8 cellular contexts compared by ENCODE assay signal in the genomic region with DNA sequence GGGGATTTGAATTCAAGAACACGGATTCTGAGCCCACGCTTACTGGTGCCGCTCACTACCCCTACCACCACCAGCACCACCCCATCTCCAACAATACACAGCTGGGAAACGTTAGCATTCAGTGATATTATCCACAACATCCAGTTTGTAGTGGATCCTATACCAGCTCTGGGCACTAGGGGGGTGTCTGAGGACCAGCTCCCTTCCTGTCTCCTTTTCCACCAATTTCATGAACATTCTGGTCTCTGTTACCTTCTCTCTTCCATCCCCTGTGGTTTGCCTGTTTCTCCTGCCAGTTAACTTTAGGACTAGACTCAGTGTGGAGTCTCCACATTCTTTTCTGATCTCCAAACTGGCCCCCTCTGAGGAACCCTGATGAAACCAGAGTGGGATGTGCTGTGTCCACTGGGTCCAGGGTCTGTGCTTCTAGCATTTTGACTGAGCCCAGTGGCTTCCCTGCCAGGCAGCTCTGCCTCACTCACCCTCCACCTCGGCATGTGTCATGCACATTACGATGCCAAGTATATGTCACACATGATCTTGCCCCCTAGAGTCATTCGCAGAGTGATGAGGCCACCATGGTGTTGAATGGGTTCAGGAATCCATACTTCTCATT.
A peak's percentile ranks its signal among the peaks of the same experiment; 100 is the strongest.
DNase-seq lines count a peak whose midpoint lies in the region; ATAC-seq and TF ChIP-seq lines count a peak whose summit lies in the region.

No MANE protein-coding gene starts in this region.

- BruUV-seq in Calu3 (replicated peaks; lab: Mats Ljungman, UMichigan) (no TSS peak), HCT116 (replicated peaks; lab: Mats Ljungman, UMichigan) (no TSS peak)

- H3K4me3 ChIP-seq in HCT116 (replicated peaks in 1 of 2; ENCODE audit: low read depth in 1 of 2, low read length in 2 of 2): no peak overlapping the region
- H3K4me3 ChIP-seq in WERI-Rb-1 (ENCODE audit: low read depth, low read length): no peak overlapping the region
- H3K4me3 ChIP-seq in liver (ENCODE audit: low read depth in 1 of 3, low read length in 3 of 3): no peak overlapping the region

- TF ChIP-seq RAD21 in HCT116 (IDR thresholded peaks at IDR 0.05; ENCODE audit: low read depth): no peak
- peak in 1 of 2 donors; percentile 22 for TF ChIP-seq RAD21 in liver (IDR thresholded peaks at IDR 0.05)

- H3K36me3 ChIP-seq in HCT116 (ENCODE audit: control insufficient read depth in 1 of 2, insufficient read depth in 2 of 2, low read length in 2 of 2) (no peaks in the 10 kb centered on the region), WERI-Rb-1 (no peaks in the 10 kb centered on the region), liver (ENCODE audit: control insufficient read depth in 4 of 4, insufficient read depth in 3 of 4, low read depth in 1 of 4, low read length in 3 of 4) (no peaks in the 10 kb centered on the region)

- H3K4me1 ChIP-seq in HCT116 (ENCODE audit: control insufficient read depth in 1 of 2, insufficient read depth in 2 of 2, low read length in 2 of 2): no peaks in the 10 kb centered on the region
- H3K4me1 ChIP-seq in liver (ENCODE audit: control insufficient read depth in 4 of 4, insufficient read depth in 4 of 4, low read length in 3 of 4): no peaks in the 10 kb centered on the region

- POLR2A ChIA-PET in HCT116 (lab: Charles Lee): no interaction called here
- POLR2A ChIA-PET in activated CD4-positive, alpha-beta memory T cell treated with anti-CD3 and anti-CD28 coated beads, Interleukin-2, amount 10 ng/mL, durations not matched to agents 7 days and 5 days (lab: Charles Lee): no interaction called here

- no peak overlapping the region for H3K27ac ChIP-seq in HCT116 (ENCODE audit: low read depth, low read length)
- H3K27ac ChIP-seq in WERI-Rb-1: no peak overlapping the region
- H3K27ac ChIP-seq in liver (ENCODE audit: low read depth in 1 of 2, low read length in 2 of 2): no peak overlapping the region

- no peak overlapping the region for H3K4me3 Mint-ChIP-seq in Calu3 (ENCODE audit: low read depth, unreplicated experiment)
- H3K4me3 Mint-ChIP-seq in activated CD4-positive, alpha-beta memory T cell treated with anti-CD3 and anti-CD28 coated beads, Interleukin-2, amount 10 ng/mL, durations not matched to agents 7 days and 5 days: no peak overlapping the region

- no peaks in the 10 kb centered on the region for H4K20me1 ChIP-seq in HCT116 (ENCODE audit: insufficient read depth)

- no peak overlapping the region for H2AFZ ChIP-seq in HCT116 (ENCODE audit: low read depth, low read length, poor library complexity, severe bottlenecking)

- TF ChIP-seq CTCF in Calu3 (IDR thresholded peaks at IDR 0.05; ENCODE audit: unreplicated experiment) (peak; percentile 14), HCT116 (IDR thresholded peaks at IDR 0.05 in 2 of 3, conservative IDR thresholded peaks at IDR 0.05 in 1 of 3; ENCODE audit: borderline replicate concordance in 1 of 3, insufficient read depth in 1 of 3, low read depth in 2 of 3, low read length in 2 of 3) (peak in 2 of 3 experiments; percentile 65 to 67; a peak in 4 of 6 replicates), WERI-Rb-1 (IDR thresholded peaks at IDR 0.05; ENCODE audit: low read depth, low read length) (peak; percentile 57), liver (IDR thresholded peaks at IDR 0.05; ENCODE audit: low read depth, low read length, missing input control) (peak; percentile 28)

- peaks cover 18% of the 10 kb centered on the region for H3K27me3 Mint-ChIP-seq in Calu3 (ENCODE audit: unreplicated experiment)
- H3K27me3 Mint-ChIP-seq in activated CD4-positive, alpha-beta memory T cell treated with anti-CD3 and anti-CD28 coated beads, Interleukin-2, amount 10 ng/mL, durations not matched to agents 7 days and 5 days: peaks cover under 1% of the 10 kb centered on the region

- H3K9me3 Mint-ChIP-seq in Calu3 (ENCODE audit: low read depth, unreplicated experiment): no peaks in the 10 kb centered on the region
- H3K9me3 Mint-ChIP-seq in activated CD4-positive, alpha-beta memory T cell treated with anti-CD3 and anti-CD28 coated beads, Interleukin-2, amount 10 ng/mL, durations not matched to agents 7 days and 5 days: no peaks in the 10 kb centered on the region

- ATAC-seq in HCT116: peak; percentile 91
- no peak for ATAC-seq in GM21447 (IDR thresholded peaks at IDR 0.05; ENCODE audit: unreplicated experiment)
- ATAC-seq in GM18909 (IDR thresholded peaks at IDR 0.05; ENCODE audit: poor library complexity, unreplicated experiment): no peak

- no peaks in the 10 kb centered on the region for H3K4me1 Mint-ChIP-seq in Calu3 (ENCODE audit: low read depth, unreplicated experiment)
- H3K4me1 Mint-ChIP-seq in activated CD4-positive, alpha-beta memory T cell treated with anti-CD3 and anti-CD28 coated beads, Interleukin-2, amount 10 ng/mL, durations not matched to agents 7 days and 5 days: no peaks in the 10 kb centered on the region

- CTCF ChIA-PET in Calu3 (lab: Charles Lee): interaction anchor here (0.5 to 1.2 kb wide), 4 partner anchors 17 to 465 kb away, joined by 3 to 9 read pairs (median 4); no protein-coding TSS in a partner anchor
- CTCF ChIA-PET in HCT116 (lab: Charles Lee): interaction anchor here (0.8 to 1.2 kb wide), 2 partner anchors 9 to 17 kb away, joined by 4 to 16 read pairs; no protein-coding TSS in a partner anchor
- CTCF ChIA-PET in activated CD4-positive, alpha-beta memory T cell treated with anti-CD3 and anti-CD28 coated beads, Interleukin-2, amount 10 ng/mL, durations not matched to agents 7 days and 5 days (lab: Charles Lee): no interaction called here

- H3K9me3 ChIP-seq in HCT116 (ENCODE audit: control insufficient read depth in 1 of 2, insufficient read depth in 1 of 2, low read depth in 1 of 2, low read length in 2 of 2): no peaks in the 10 kb centered on the region
- H3K9me3 ChIP-seq in WERI-Rb-1 (ENCODE audit: severe bottlenecking): no peaks in the 10 kb centered on the region
- H3K9me3 ChIP-seq in liver (ENCODE audit: control insufficient read depth in 4 of 4, low read length in 3 of 4): no peaks in the 10 kb centered on the region

- no peaks in the 10 kb centered on the region for H3K79me2 ChIP-seq in HCT116 (ENCODE audit: insufficient read depth, low read length)

- intact Hi-C loops in Calu3 (cut with micrococcal nuclease; ENCODE audit: unreplicated experiment) (no loop called here), HCT116 (cut with micrococcal nuclease) (no loop called here)

- 59% methylated on average over 7 of the region's 7 CpGs for WGBS in liver

- H3K27ac Mint-ChIP-seq in Calu3 (ENCODE audit: unreplicated experiment): no peak overlapping the region
- no peak overlapping the region for H3K27ac Mint-ChIP-seq in activated CD4-positive, alpha-beta memory T cell treated with anti-CD3 and anti-CD28 coated beads, Interleukin-2, amount 10 ng/mL, durations not matched to agents 7 days and 5 days

- H3K9ac ChIP-seq in HCT116 (ENCODE audit: low read length): no peak overlapping the region
- no peak overlapping the region for H3K9ac ChIP-seq in liver (ENCODE audit: low read depth in 1 of 2, low read length in 2 of 2)

- TF ChIP-seq POLR2A in HCT116 (IDR thresholded peaks at IDR 0.05; ENCODE audit: borderline replicate concordance, extremely low read depth, insufficient read depth, insufficient read length): no peak

- RAD21 ChIA-PET in HCT116 (lab: Charles Lee; ENCODE audit: low non-redundant PET in 1 of 2, low total read pairs in 2 of 2, uncharacterized antibody in 2 of 2, unreplicated experiment in 2 of 2): no interaction called here

- no peaks in the 10 kb centered on the region for H3K9me2 ChIP-seq in HCT116 (ENCODE audit: insufficient read depth)

- DNase-seq in Calu3: peak; percentile 32
- peak; percentile 12 for DNase-seq in HCT116 (ENCODE audit: low read depth, low spot score)
- peak; percentile 9 for DNase-seq in WERI-Rb-1
- DNase-seq in activated CD4-positive, alpha-beta memory T cell treated with anti-CD3 and anti-CD28 coated beads, Interleukin-2, amount 10 ng/mL, durations not matched to agents 7 days and 5 days: no peak
- DNase-seq in activated CD4-positive, alpha-beta T cell treated with anti-CD3 and anti-CD28 coated beads, Interleukin-2, amount 50 U/mL, for 1 hour: no peak

- H3K27me3 ChIP-seq in HCT116 (ENCODE audit: insufficient read depth, low read length): peaks cover 16% of the 10 kb centered on the region
- H3K27me3 ChIP-seq in WERI-Rb-1 (ENCODE audit: insufficient read depth, low read depth, severe bottlenecking): no peaks in the 10 kb centered on the region
- H3K27me3 ChIP-seq in liver (ENCODE audit: control insufficient read depth in 4 of 4, insufficient read depth in 4 of 4, low read length in 3 of 4): peaks cover 0 to 3% (median 0%) of the 10 kb centered on the region in 4 donors

- H3K36me3 Mint-ChIP-seq in Calu3 (ENCODE audit: insufficient read depth, unreplicated experiment): no peaks in the 10 kb centered on the region
- no peaks in the 10 kb centered on the region for H3K36me3 Mint-ChIP-seq in activated CD4-positive, alpha-beta memory T cell treated with anti-CD3 and anti-CD28 coated beads, Interleukin-2, amount 10 ng/mL, durations not matched to agents 7 days and 5 days (ENCODE audit: low read depth)

- no peak overlapping the region for H3K4me2 ChIP-seq in HCT116 (ENCODE audit: low read length)

TF ChIP-seq in HCT116, 20 proteins besides CTCF, POLR2A, EP300 and RAD21 (continues in another document):
- TF ChIP-seq TCF7L2 (IDR thresholded peaks at IDR 0.05; ENCODE audit: borderline replicate concordance, extremely low read depth, insufficient read depth, insufficient read length): no peak
- no peak for TF ChIP-seq EZH2 (IDR thresholded peaks at IDR 0.05)
- no peak for TF ChIP-seq FOSL1 (IDR thresholded peaks at IDR 0.05; ENCODE audit: low read depth)

TF ChIP-seq in liver, 16 proteins besides CTCF, POLR2A, EP300 and RAD21 (continues in another document):
- TF ChIP-seq SP1 (IDR thresholded peaks at IDR 0.05) (no peak), RXRA (IDR thresholded peaks at IDR 0.05) (no peak), YY1 (IDR thresholded peaks at IDR 0.05) (no peak), HNF4G (IDR thresholded peaks at IDR 0.05) (no peak), TAF1 (conservative IDR thresholded peaks at IDR 0.05) (no peak), HNF4A (conservative IDR thresholded peaks at IDR 0.05) (no peak), FOXA2 (IDR thresholded peaks at IDR 0.05) (no peak)
- TF ChIP-seq, protein P1, sequence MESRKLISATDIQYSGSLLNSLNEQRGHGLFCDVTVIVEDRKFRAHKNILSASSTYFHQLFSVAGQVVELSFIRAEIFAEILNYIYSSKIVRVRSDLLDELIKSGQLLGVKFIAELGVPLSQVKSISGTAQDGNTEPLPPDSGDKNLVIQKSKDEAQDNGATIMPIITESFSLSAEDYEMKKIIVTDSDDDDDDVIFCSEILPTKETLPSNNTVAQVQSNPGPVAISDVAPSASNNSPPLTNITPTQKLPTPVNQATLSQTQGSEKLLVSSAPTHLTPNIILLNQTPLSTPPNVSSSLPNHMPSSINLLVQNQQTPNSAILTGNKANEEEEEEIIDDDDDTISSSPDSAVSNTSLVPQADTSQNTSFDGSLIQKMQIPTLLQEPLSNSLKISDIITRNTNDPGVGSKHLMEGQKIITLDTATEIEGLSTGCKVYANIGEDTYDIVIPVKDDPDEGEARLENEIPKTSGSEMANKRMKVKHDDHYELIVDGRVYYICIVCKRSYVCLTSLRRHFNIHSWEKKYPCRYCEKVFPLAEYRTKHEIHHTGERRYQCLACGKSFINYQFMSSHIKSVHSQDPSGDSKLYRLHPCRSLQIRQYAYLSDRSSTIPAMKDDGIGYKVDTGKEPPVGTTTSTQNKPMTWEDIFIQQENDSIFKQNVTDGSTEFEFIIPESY (IDR thresholded peaks at IDR 0.05): no peak

Comparison
In these comparisons a context has a peak if more than half of its experiments do, and no peak if none do; other contexts are left out.
1. DNase-seq: peak in Calu3 (single experiment), HCT116 (single experiment) and WERI-Rb-1 (single experiment); none in activated CD4-positive, alpha-beta memory T cell treated with anti-CD3 and anti-CD28 coated beads, Interleukin-2, amount 10 ng/mL, durations not matched to agents 7 days and 5 days (single experiment) and activated CD4-positive, alpha-beta T cell treated with anti-CD3 and anti-CD28 coated beads, Interleukin-2, amount 50 U/mL, for 1 hour (single experiment).
2. CTCF ChIP-seq: peak in every context shown above with its lines; median percentile 66 in HCT116; 57 in WERI-Rb-1; 28 in liver; 14 in Calu3.